ENCODE assay signal across 24 cellular contexts in genomic region chr7:140576589-140576988, GRCh38.
DNase-seq lines count a peak whose midpoint lies in the region; ATAC-seq, FAIRE-seq and TF ChIP-seq lines count a peak whose summit lies in the region.
"Had no signal": no experiment of that assay in that cellular context is flagged by ENCODE, and none has a peak within 500 bp of the region (broad histone marks: within the 10 kb centered on the region; RNA-seq: fewer than 3 reads in every experiment).

No MANE protein-coding gene starts in this region.

- DNase-seq in T-helper 17 cell (no peak), left colon (no peak), nephron progenitor cell (no peak), NCI-H1694 treated with DMSO at 0.1 percent for 48 hours (lab: John Stamatoyannopoulos, UW) (no peak), HTR-8/SVneo (ENCODE audit: insufficient read length, low spot score) (no peak)
- DNase-seq in stimulated activated naive B cell treated with anti-CD40 and anti-IgM and Interleukin-4, amounts not matched to agents 10 μg/mL and 1 μg/mL and 100 μg/mL, for 72 hours, result no peak
- DNase-seq: 8988T; ACHN; BE2C; C1 segment of cervical spinal cord; CD4-positive, alpha-beta memory T cell; CD4-positive, CD25-positive, alpha-beta regulatory T cell; CD8-positive, alpha-beta memory T cell; COR-L47; DMS 273 treated with DMSO at 0.1 percent for 48 hours; DMS153; DMS53; DMS79 treated with DMSO at 0.1 percent for 48 hours; GF-D8 had no signal

- H3K36me3 Mint-ChIP-seq in T-helper 17 cell (ENCODE audit: low read depth), result no peaks in the 10 kb centered on the region
- H3K36me3 Mint-ChIP-seq in nephron progenitor cell (ENCODE audit: low read depth), result peaks cover 53% of the 10 kb centered on the region
- no peaks in the 10 kb centered on the region for H3K36me3 Mint-ChIP-seq in stimulated activated naive B cell treated with anti-CD40 and anti-IgM and Interleukin-4, amounts not matched to agents 10 μg/mL and 1 μg/mL and 100 μg/mL, for 72 hours
- H3K36me3 Mint-ChIP-seq: CD14-positive monocyte; CD4-positive, alpha-beta memory T cell; CD4-positive, CD25-positive, alpha-beta regulatory T cell; CD8-positive, alpha-beta memory T cell had no signal

- FAIRE-seq in HTR-8/SVneo (lab: Jason Lieb, UNC), result no peak
- FAIRE-seq: G401.6, GM12891 had no signal

- no peaks in the 10 kb centered on the region for H3K9me3 Mint-ChIP-seq in nephron progenitor cell
- no peaks in the 10 kb centered on the region for H3K9me3 Mint-ChIP-seq in stimulated activated naive B cell treated with anti-CD40 and anti-IgM and Interleukin-4, amounts not matched to agents 10 μg/mL and 1 μg/mL and 100 μg/mL, for 72 hours
- H3K9me3 Mint-ChIP-seq: CD4-positive, alpha-beta memory T cell; CD8-positive, alpha-beta memory T cell had no signal

- H3K27ac Mint-ChIP-seq in T-helper 17 cell (peak overlapping the region; percentile 39), nephron progenitor cell (peak overlapping the region; percentile 59)
- H3K27ac Mint-ChIP-seq in stimulated activated naive B cell treated with anti-CD40 and anti-IgM and Interleukin-4, amounts not matched to agents 10 μg/mL and 1 μg/mL and 100 μg/mL, for 72 hours, result peak overlapping the region; percentile 28
- H3K27ac Mint-ChIP-seq: CD14-positive monocyte; CD4-positive, alpha-beta memory T cell; CD4-positive, CD25-positive, alpha-beta regulatory T cell; CD8-positive, alpha-beta memory T cell had no signal

- peaks cover 33% of the 10 kb centered on the region for H3K27me3 Mint-ChIP-seq in T-helper 17 cell
- H3K27me3 Mint-ChIP-seq in nephron progenitor cell (ENCODE audit: low read depth, poor library complexity), result no peaks in the 10 kb centered on the region
- peaks cover 12 to 14% of the 10 kb centered on the region in 2 donors for H3K27me3 Mint-ChIP-seq in stimulated activated naive B cell treated with anti-CD40 and anti-IgM and Interleukin-4, amounts not matched to agents 10 μg/mL and 1 μg/mL and 100 μg/mL, for 72 hours

- ATAC-seq in T-helper 17 cell, result no peak
- ATAC-seq in left colon, result peak; percentile 93
- no peak for ATAC-seq in stimulated activated naive B cell treated with anti-CD40 and anti-IgM and Interleukin-4, amounts not matched to agents 10 μg/mL and 1 μg/mL and 100 μg/mL, for 72 hours (replicated peaks)
- no peak for ATAC-seq in GM18870 (IDR thresholded peaks at IDR 0.05; ENCODE audit: unreplicated experiment)

- no peak for TF ChIP-seq CTCF in nephron progenitor cell (IDR thresholded peaks at IDR 0.05)

- no peaks in the 10 kb centered on the region for H3K9me3 ChIP-seq in T-helper 17 cell (ENCODE audit: control insufficient read depth, low read length, poor library complexity, severe bottlenecking)
- H3K9me3 ChIP-seq: BE2C, BLaER1 had no signal

- no peak overlapping the region for H3K4me3 Mint-ChIP-seq in T-helper 17 cell
- peak overlapping the region; percentile 55 for H3K4me3 Mint-ChIP-seq in nephron progenitor cell
- no peak overlapping the region for H3K4me3 Mint-ChIP-seq in stimulated activated naive B cell treated with anti-CD40 and anti-IgM and Interleukin-4, amounts not matched to agents 10 μg/mL and 1 μg/mL and 100 μg/mL, for 72 hours
- H3K4me3 Mint-ChIP-seq: CD14-positive monocyte; CD4-positive, alpha-beta memory T cell; CD4-positive, CD25-positive, alpha-beta regulatory T cell; CD8-positive, alpha-beta memory T cell had no signal

- peaks cover 5% of the 10 kb centered on the region for H3K4me1 Mint-ChIP-seq in T-helper 17 cell
- peaks cover 25% of the 10 kb centered on the region for H3K4me1 Mint-ChIP-seq in nephron progenitor cell
- H3K4me1 Mint-ChIP-seq in stimulated activated naive B cell treated with anti-CD40 and anti-IgM and Interleukin-4, amounts not matched to agents 10 μg/mL and 1 μg/mL and 100 μg/mL, for 72 hours, result peaks cover 3 to 6% of the 10 kb centered on the region in 2 donors
- H3K4me1 Mint-ChIP-seq: CD14-positive monocyte; CD4-positive, alpha-beta memory T cell; CD4-positive, CD25-positive, alpha-beta regulatory T cell; CD8-positive, alpha-beta memory T cell had no signal

- intact Hi-C loops in left colon (cut with DNase I, micrococcal nuclease), result no loop called here
